ENCODE assay signal across 8 cellular contexts in genomic region chr21:32392299-32392879, GRCh38. TPM values are rescaled to one million over a fixed set of nuclear protein-coding genes. Genes with fewer than 3 reads are reported as not detected.
A peak's percentile ranks its signal among the peaks of the same experiment; 100 is the strongest.
DNase-seq lines count a peak whose midpoint lies in the region; ATAC-seq and TF ChIP-seq lines count a peak whose summit lies in the region.

No MANE protein-coding gene starts in this region.

- peaks cover 0 to 12% (median 7%) of the 10 kb centered on the region in 11 experiments; a peak in 13 of 22 replicates for H3K9me3 ChIP-seq in BLaER1 treated with 17β-estradiol and CSF1 and Interleukin-3, amounts not matched to agents 10 nM and 100 nM (replicated peaks in 1 of 11)
- H3K9me3 ChIP-seq in PC-9 (ENCODE audit: insufficient read depth, low read depth), result no peaks in the 10 kb centered on the region
- no peaks in the 10 kb centered on the region for H3K9me3 ChIP-seq in endocrine pancreas (ENCODE audit: control insufficient read depth, low read length)

- H3K9me2 ChIP-seq in PC-9 (ENCODE audit: insufficient read depth), result no peaks in the 10 kb centered on the region

- H4K20me1 ChIP-seq in BLaER1 treated with 17β-estradiol and CSF1 and Interleukin-3, amounts not matched to agents 10 nM and 100 nM, result peaks cover 0 to 51% (median 36%) of the 10 kb centered on the region in 11 experiments; a peak in 19 of 22 replicates
- H4K20me1 ChIP-seq in PC-9 (ENCODE audit: insufficient read depth), result peaks cover 28% of the 10 kb centered on the region

- peak overlapping the region; percentile 83 for H2AFZ ChIP-seq in PC-9

- peaks cover 14% of the 10 kb centered on the region; the same call in 1 of the 2 replicates for H3F3A ChIP-seq in PC-9 (ENCODE audit: insufficient read depth, low read depth)

- H3K4me3 ChIP-seq in BLaER1 treated with 17β-estradiol and CSF1 and Interleukin-3, amounts not matched to agents 10 nM and 100 nM, result peak overlapping the region; percentile 86 to 100 (median 98)
- H3K4me3 ChIP-seq in PC-9, result peak overlapping the region; percentile 91
- peak overlapping the region; percentile 80 for H3K4me3 ChIP-seq in endocrine pancreas (ENCODE audit: control insufficient read depth, insufficient read depth, low read length)

- H3K9ac ChIP-seq in BLaER1 treated with 17β-estradiol and CSF1 and Interleukin-3, amounts not matched to agents 10 nM and 100 nM, result peak overlapping the region; percentile 73 to 88 (median 82)
- H3K9ac ChIP-seq in endocrine pancreas (ENCODE audit: control insufficient read depth, insufficient read depth, low read length), result peak overlapping the region; percentile 63

- peak overlapping the region; percentile 85 to 98 (median 91) for H3K4me2 ChIP-seq in BLaER1 treated with 17β-estradiol and CSF1 and Interleukin-3, amounts not matched to agents 10 nM and 100 nM
- H3K4me2 ChIP-seq in PC-9, result peak overlapping the region; percentile 97

- peaks cover 11 to 26% (median 17%) of the 10 kb centered on the region in 10 experiments for H3K4me1 ChIP-seq in BLaER1 treated with 17β-estradiol and CSF1 and Interleukin-3, amounts not matched to agents 10 nM and 100 nM
- peaks cover 19% of the 10 kb centered on the region for H3K4me1 ChIP-seq in PC-9 (replicated peaks; ENCODE audit: insufficient read depth)
- no peaks in the 10 kb centered on the region for H3K4me1 ChIP-seq in endocrine pancreas (ENCODE audit: control insufficient read depth, insufficient read depth, low read length)

- H3K9me3 Mint-ChIP-seq in natural killer cell treated with Interleukin-12 subunit alpha and Interleukin-12 subunit beta and Interleukin-15 and Interleukin-18, amount 100 ng/mL, for 72 hours, result no peaks in the 10 kb centered on the region

- BruUV-seq in PC-9 (replicated peaks; lab: Mats Ljungman, UMichigan), result TSS peak; percentile 64

- H3K36me3 Mint-ChIP-seq in natural killer cell treated with Interleukin-12 subunit alpha and Interleukin-12 subunit beta and Interleukin-15 and Interleukin-18, amount 100 ng/mL, for 72 hours, result peaks cover 8% of the 10 kb centered on the region

- no peak for DNase-seq in PC-9
- no peak for DNase-seq in natural killer cell treated with Interleukin-12 subunit alpha and Interleukin-12 subunit beta and Interleukin-15 and Interleukin-18, amount 100 ng/mL, for 72 hours (ENCODE audit: low spot score)
- no peak for DNase-seq in DMS153 treated with DMSO at 0.1 percent for 48 hours (lab: John Stamatoyannopoulos, UW; ENCODE audit: unreplicated experiment)

- no peaks in the 10 kb centered on the region for H3K27me3 ChIP-seq in BLaER1 treated with 17β-estradiol and CSF1 and Interleukin-3, amounts not matched to agents 10 nM and 100 nM
- H3K27me3 ChIP-seq in PC-9 (ENCODE audit: insufficient read depth, low read depth) (no peaks in the 10 kb centered on the region), endocrine pancreas (ENCODE audit: control insufficient read depth, insufficient read depth, low read length) (peaks cover 2% of the 10 kb centered on the region)

- CTCF ChIA-PET in PC-9 (lab: Charles Lee), result interaction anchor here (1.0 kb wide), 1 partner anchor 209 kb away, joined by 9 read pairs; no protein-coding TSS in a partner anchor

- peak overlapping the region; percentile 88 for H3K4me3 Mint-ChIP-seq in natural killer cell treated with Interleukin-12 subunit alpha and Interleukin-12 subunit beta and Interleukin-15 and Interleukin-18, amount 100 ng/mL, for 72 hours

- intact Hi-C loops in PC-9 (cut with micrococcal nuclease; ENCODE audit: unreplicated experiment), result loop anchor here (2.0 kb wide), 1 partner anchor 40 kb away; no protein-coding TSS in a partner anchor

- ATAC-seq in GM21723 (IDR thresholded peaks at IDR 0.05; ENCODE audit: unreplicated experiment), result peak; percentile 45
- peak in 1 of 2 donors; percentile 14 for ATAC-seq in natural killer cell treated with Interleukin-12 subunit alpha and Interleukin-12 subunit beta and Interleukin-15 and Interleukin-18, amount 100 ng/mL, for 72 hours
- ATAC-seq in HG03039 (IDR thresholded peaks at IDR 0.05; ENCODE audit: unreplicated experiment), result no peak
- ATAC-seq in GM21526 (IDR thresholded peaks at IDR 0.05; ENCODE audit: low FRiP score, unreplicated experiment), result no peak

- peak overlapping the region in 10 of 11 experiments; percentile 74 to 88 (median 84); a peak in 20 of 22 replicates for H3K27ac ChIP-seq in BLaER1 treated with 17β-estradiol and CSF1 and Interleukin-3, amounts not matched to agents 10 nM and 100 nM
- no peak overlapping the region for H3K27ac ChIP-seq in PC-9

- peaks cover 0 to 2% of the 10 kb centered on the region in 2 donors for H3K27me3 Mint-ChIP-seq in natural killer cell treated with Interleukin-12 subunit alpha and Interleukin-12 subunit beta and Interleukin-15 and Interleukin-18, amount 100 ng/mL, for 72 hours

- peaks cover 0 to 37% (median 29%) of the 10 kb centered on the region in 11 experiments; a peak in 21 of 22 replicates for H3K36me3 ChIP-seq in BLaER1 treated with 17β-estradiol and CSF1 and Interleukin-3, amounts not matched to agents 10 nM and 100 nM
- no peaks in the 10 kb centered on the region for H3K36me3 ChIP-seq in PC-9 (ENCODE audit: low read depth)
- H3K36me3 ChIP-seq in endocrine pancreas (ENCODE audit: control insufficient read depth, insufficient read depth, low read length), result no peaks in the 10 kb centered on the region

- no peak for TF ChIP-seq CTCF in PC-9 (conservative IDR thresholded peaks at IDR 0.05)

- peak overlapping the region; percentile 70 to 92 for H3K27ac Mint-ChIP-seq in natural killer cell treated with Interleukin-12 subunit alpha and Interleukin-12 subunit beta and Interleukin-15 and Interleukin-18, amount 100 ng/mL, for 72 hours

- POLR2A ChIA-PET in PC-9 (lab: Charles Lee; ENCODE audit: unreplicated experiment), result interaction anchor here (0.7 kb wide), 1 partner anchor 503 kb away, joined by 3 read pairs; no protein-coding TSS in a partner anchor

- H3K4me1 Mint-ChIP-seq in natural killer cell treated with Interleukin-12 subunit alpha and Interleukin-12 subunit beta and Interleukin-15 and Interleukin-18, amount 100 ng/mL, for 72 hours (ENCODE audit: low read depth in 2 of 2), result peaks cover 29 to 45% of the 10 kb centered on the region in 2 donors

- peaks cover 53% of the 10 kb centered on the region for H3K79me2 ChIP-seq in PC-9 (ENCODE audit: low read depth)

RNA-seq across cellular contexts. Expression of gene URB1, which starts 0.4 kb away (rescaled TPM):
- 11.0 TPM in 2 replicates for total RNA-seq in PC-9 (2021)
- total RNA-seq in natural killer cell treated with Interleukin-12 subunit alpha and Interleukin-12 subunit beta and Interleukin-15 and Interleukin-18, amount 100 ng/mL, for 72 hours, result 10 to 100 TPM; 21.9 to 56.0 TPM

RNA-seq across cellular contexts. Expression of gene EVA1C, which starts 20.1 kb away (rescaled TPM):
- 3.0 and 3.1 TPM in 2 replicates for total RNA-seq in PC-9 (2021)
- total RNA-seq in natural killer cell treated with Interleukin-12 subunit alpha and Interleukin-12 subunit beta and Interleukin-15 and Interleukin-18, amount 100 ng/mL, for 72 hours, result 1 to 10 TPM; 1.2 to 4.7 TPM
